Comparison of ENCODE assay signal across 12 cellular contexts in the genomic region with DNA sequence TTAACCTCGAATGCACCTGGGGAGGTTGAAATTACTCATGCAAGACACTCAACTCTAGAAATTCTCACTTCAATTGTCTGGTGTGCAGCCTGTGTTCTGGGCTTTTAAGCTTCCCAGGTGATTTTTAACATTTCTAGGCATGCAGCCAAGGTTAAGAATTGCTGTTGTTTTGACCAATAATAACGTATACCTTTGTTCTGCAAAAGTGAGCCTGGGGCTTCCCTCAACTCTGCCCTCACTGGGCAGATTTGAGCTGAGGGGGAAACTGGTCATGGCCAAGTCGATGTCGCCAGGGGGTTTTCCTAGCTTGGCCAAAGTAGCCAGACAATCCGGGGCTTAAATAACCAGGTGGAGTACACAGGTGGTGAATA. TPM values are rescaled to one million over a fixed set of nuclear protein-coding genes. Genes with fewer than 3 reads are reported as not detected.
A peak's percentile ranks its signal among the peaks of the same experiment; 100 is the strongest.
DNase-seq lines count a peak whose midpoint lies in the region; ATAC-seq, FAIRE-seq and TF ChIP-seq lines count a peak whose summit lies in the region.
"Had no signal": no experiment of that assay in that cellular context is flagged by ENCODE, and none has a peak within 500 bp of the region (broad histone marks: within the 10 kb centered on the region; RNA-seq: fewer than 3 reads in every experiment).

No MANE protein-coding gene starts in this region.

- no peak for FAIRE-seq in pancreas (lab: Jason Lieb, UNC)

- TF ChIP-seq CTCF in pancreas (IDR thresholded peaks at IDR 0.05) (no peak), neural progenitor cell (IDR thresholded peaks at IDR 0.05) (no peak), natural killer cell (IDR thresholded peaks at IDR 0.05) (no peak), right atrium auricular region (IDR thresholded peaks at IDR 0.05) (no peak)

- H3K27ac ChIP-seq in pancreas (peak overlapping the region; percentile 65 to 87 (median 74)), neural progenitor cell (no peak overlapping the region), right atrium auricular region (no peak overlapping the region)

- H3F3A ChIP-seq in neural progenitor cell (ENCODE audit: low read depth): no peaks in the 10 kb centered on the region

- H3K4me1 Mint-ChIP-seq in neural progenitor cell: no peaks in the 10 kb centered on the region
- H3K4me1 Mint-ChIP-seq in natural killer cell: peaks cover 59 to 65% of the 10 kb centered on the region in 2 donors

- no peak overlapping the region for H2AFZ ChIP-seq in neural progenitor cell (replicated peaks)

- DNase-seq in NCI-H1417 (lab: John Stamatoyannopoulos, UW) (peak in 2 of 3 experiments; percentile 41 to 98), NCI-H1417 treated with DMSO at 0.1 percent for 48 hours (lab: John Stamatoyannopoulos, UW) (no peak), pancreas (no peak), neural progenitor cell (ENCODE audit: low spot score) (no peak), natural killer cell (no peak), right atrium auricular region (ENCODE audit: low spot score) (no peak)
- DNase-seq: activated CD4-positive, alpha-beta memory T cell treated with anti-CD3 and anti-CD28 coated beads, Interleukin-2, amount 10 ng/mL, durations not matched to agents 7 days and 5 days had no signal

- peak; percentile 88 for ATAC-seq in HG02610 (IDR thresholded peaks at IDR 0.05; ENCODE audit: unreplicated experiment)
- ATAC-seq in HG03521 (IDR thresholded peaks at IDR 0.05; ENCODE audit: unreplicated experiment): peak; percentile 72
- no peak for ATAC-seq in pancreas
- ATAC-seq in natural killer cell: no peak

- H3K27ac Mint-ChIP-seq in neural progenitor cell (no peak overlapping the region), natural killer cell (peak overlapping the region in 1 of 2 donors; percentile 7)
- H3K27ac Mint-ChIP-seq: activated CD4-positive, alpha-beta memory T cell treated with anti-CD3 and anti-CD28 coated beads, Interleukin-2, amount 10 ng/mL, durations not matched to agents 7 days and 5 days had no signal

- no peak overlapping the region for H3K9ac ChIP-seq in neural progenitor cell

- H3K4me1 ChIP-seq in pancreas (peaks cover 8 to 22% (median 10%) of the 10 kb centered on the region in 3 donors), neural progenitor cell (no peaks in the 10 kb centered on the region), right atrium auricular region (no peaks in the 10 kb centered on the region)

- peak overlapping the region; percentile 11 to 62 (median 38) for H3K4me3 ChIP-seq in pancreas
- H3K4me3 ChIP-seq in neural progenitor cell: no peak overlapping the region
- no peak overlapping the region for H3K4me3 ChIP-seq in right atrium auricular region

- H3K4me3 Mint-ChIP-seq in neural progenitor cell (no peak overlapping the region), natural killer cell (no peak overlapping the region)
- H3K4me3 Mint-ChIP-seq: activated CD4-positive, alpha-beta memory T cell treated with anti-CD3 and anti-CD28 coated beads, Interleukin-2, amount 10 ng/mL, durations not matched to agents 7 days and 5 days had no signal

- H3K36me3 Mint-ChIP-seq in neural progenitor cell: no peaks in the 10 kb centered on the region
- H3K36me3 Mint-ChIP-seq in natural killer cell: no peaks in the 10 kb centered on the region

- H4K20me1 ChIP-seq in neural progenitor cell (ENCODE audit: low read depth): no peaks in the 10 kb centered on the region

- intact Hi-C loops in pancreas (cut with DNase I): no loop called here
- intact Hi-C loops in natural killer cell (cut with micrococcal nuclease): loop anchor here (10.0 kb wide), 1 partner anchor 63 kb away; no protein-coding TSS in a partner anchor

- H3K9me3 ChIP-seq in pancreas (no peaks in the 10 kb centered on the region), neural progenitor cell (ENCODE audit: low read depth) (no peaks in the 10 kb centered on the region), right atrium auricular region (no peaks in the 10 kb centered on the region)

- H3K27me3 Mint-ChIP-seq in neural progenitor cell (ENCODE audit: insufficient read depth, low read depth) (peaks cover 20% of the 10 kb centered on the region), natural killer cell (ENCODE audit: low read depth in 2 of 2) (no peaks in the 10 kb centered on the region)
- H3K27me3 Mint-ChIP-seq: activated CD4-positive, alpha-beta memory T cell treated with anti-CD3 and anti-CD28 coated beads, Interleukin-2, amount 10 ng/mL, durations not matched to agents 7 days and 5 days had no signal

- H3K9me3 Mint-ChIP-seq in neural progenitor cell: peaks cover 2% of the 10 kb centered on the region
- no peaks in the 10 kb centered on the region for H3K9me3 Mint-ChIP-seq in natural killer cell
- H3K9me3 Mint-ChIP-seq: activated CD4-positive, alpha-beta memory T cell treated with anti-CD3 and anti-CD28 coated beads, Interleukin-2, amount 10 ng/mL, durations not matched to agents 7 days and 5 days had no signal

- no peaks in the 10 kb centered on the region for H3K27me3 ChIP-seq in pancreas
- H3K27me3 ChIP-seq in neural progenitor cell: no peaks in the 10 kb centered on the region
- H3K27me3 ChIP-seq in right atrium auricular region: no peaks in the 10 kb centered on the region

- no peaks in the 10 kb centered on the region for H3K79me2 ChIP-seq in neural progenitor cell (ENCODE audit: low read depth)

- H3K36me3 ChIP-seq in pancreas (peaks cover 0 to 18% (median 0%) of the 10 kb centered on the region in 3 donors), neural progenitor cell (no peaks in the 10 kb centered on the region), right atrium auricular region (no peaks in the 10 kb centered on the region)

- WGBS in pancreas, 2 donors: 16 to 19% methylated on average over 5 of the region's 5 CpGs

- H3K4me2 ChIP-seq in neural progenitor cell: no peak overlapping the region

RNA-seq across cellular contexts. Expression of a gene that starts 0.6 kb away (rescaled TPM):
- over 10,000 TPM; 42,431 to 136,252 (median 67,286) TPM for total RNA-seq in pancreas
- over 10,000 TPM; 25,162 to 43,147 TPM for polyA plus RNA-seq in pancreas
- not detected in 2 replicates for total RNA-seq in neural progenitor cell (ENCODE audit: low replicate concordance)
- total RNA-seq in natural killer cell: not detected
- under 1 TPM in 1 of 2 donors, not detected in 1; 0.51 TPM for total RNA-seq in right atrium auricular region
- total RNA-seq: A172; activated CD4-positive, alpha-beta memory T cell treated with anti-CD3 and anti-CD28 coated beads, Interleukin-2, amount 10 ng/mL, durations not matched to agents 7 days and 5 days; RPMI7951 had no signal
- polyA plus RNA-seq: neural cell had no signal

RNA-seq across cellular contexts. Expression of a gene that starts 22.1 kb away (rescaled TPM):
- over 10,000 TPM; 23,499 to 66,172 (median 43,326) TPM for total RNA-seq in pancreas
- polyA plus RNA-seq in pancreas: over 10,000 TPM; 22,582 to 45,101 TPM
- not detected in 2 replicates for total RNA-seq in neural progenitor cell (ENCODE audit: low replicate concordance)
- total RNA-seq in natural killer cell: not detected
- total RNA-seq in right atrium auricular region: not detected
- total RNA-seq: A172; activated CD4-positive, alpha-beta memory T cell treated with anti-CD3 and anti-CD28 coated beads, Interleukin-2, amount 10 ng/mL, durations not matched to agents 7 days and 5 days; RPMI7951 had no signal
- polyA plus RNA-seq: neural cell had no signal

Comparison
In these comparisons a context has a peak if more than half of its experiments do, and no peak if none do; other contexts are left out.
1. DNase-seq: peak in NCI-H1417 (2 of 3); none in NCI-H1417 treated with DMSO at 0.1 percent for 48 hours (single experiment), pancreas (0 of 6), neural progenitor cell (single experiment), natural killer cell (single experiment) and right atrium auricular region (single experiment).
2. ATAC-seq: peak in HG02610 (single experiment) and HG03521 (single experiment); none in pancreas (0 of 4) and natural killer cell (0 of 3).
3. H3K27ac ChIP-seq: peak in pancreas (4 of 4); none in neural progenitor cell (single experiment) and right atrium auricular region (0 of 2).
4. H3K4me3 ChIP-seq: peak in pancreas (4 of 4); none in neural progenitor cell (single experiment) and right atrium auricular region (0 of 2).
5. RNA of a gene that starts 0.6 kb away (total RNA-seq): 42,431 to 136,252 TPM in pancreas; 0.51 TPM in right atrium auricular region, not detected in neural progenitor cell and not detected in natural killer cell; every median in the first group is over 1,000 times any median in the second.
6. RNA of a gene that starts 22.1 kb away (total RNA-seq): 23,499 to 66,172 TPM in pancreas; not detected in right atrium auricular region, not detected in neural progenitor cell and not detected in natural killer cell; every median in the first group is over 1,000 times any median in the second.